In genomic region chr2:226738821-226739507, GRCh38 we compare ENCODE assay signal across 16 cellular contexts.
A peak's percentile ranks its signal among the peaks of the same experiment; 100 is the strongest.
DNase-seq lines count a peak whose midpoint lies in the region; ATAC-seq, FAIRE-seq and TF ChIP-seq lines count a peak whose summit lies in the region.
"Had no signal": no experiment of that assay in that cellular context is flagged by ENCODE, and none has a peak within 500 bp of the region (broad histone marks: within the 10 kb centered on the region; RNA-seq: fewer than 3 reads in every experiment).

No MANE protein-coding gene starts in this region.

- ATAC-seq in right lobe of liver: peak; percentile 46 to 86 (median 69)
- no peak for ATAC-seq in GM21529 (IDR thresholded peaks at IDR 0.05; ENCODE audit: unreplicated experiment)

- H4K91ac ChIP-seq in H1 (replicated peaks; ENCODE audit: insufficient read length, low read length): no peak overlapping the region

- H2AK5ac ChIP-seq in H1 (ENCODE audit: low read depth, low read length): no peak overlapping the region; the same call in 1 of the 2 replicates

- H3K27ac ChIP-seq in H1 (ENCODE audit: low read depth, low read length) (no peak overlapping the region), right lobe of liver (peak overlapping the region; percentile 84 to 93 (median 92)), transverse colon (peak overlapping the region; percentile 49 to 59 (median 56))
- H3K27ac ChIP-seq: suprapubic skin had no signal

- H2AFZ ChIP-seq in H1 (ENCODE audit: low read length): no peak overlapping the region

- H3K4ac ChIP-seq in H1 (replicated peaks; ENCODE audit: insufficient read length, low read depth, low read length): no peak overlapping the region

- TF ChIP-seq RAD21 in H1 (IDR thresholded peaks at IDR 0.05 in 1 of 2, conservative IDR thresholded peaks at IDR 0.05 in 1 of 2; ENCODE audit: low read depth in 2 of 2, low read length in 2 of 2): no peak

- no peak overlapping the region for H3K56ac ChIP-seq in H1 (replicated peaks; ENCODE audit: insufficient read length, low read depth, low read length)

- TF ChIP-seq CTCF in H1 (IDR thresholded peaks at IDR 0.05; ENCODE audit: control extremely low read depth in 1 of 3, insufficient read depth in 1 of 3, low read depth in 1 of 3, low read length in 3 of 3): no peak
- TF ChIP-seq CTCF in right lobe of liver (IDR thresholded peaks at IDR 0.05): no peak
- no peak for TF ChIP-seq CTCF in transverse colon (IDR thresholded peaks at IDR 0.05)

- in situ Hi-C loops in transverse colon (cut with MboI; ENCODE audit: low pct_ligation_motif_present in 1 of 4, low pct_unique_long_range_greater_than_20kb in 1 of 4, low sequenced_read_pairs in 3 of 4): no loop called here

- no peak overlapping the region for H2BK15ac ChIP-seq in H1 (ENCODE audit: low read length)

- H2BK5ac ChIP-seq in H1 (ENCODE audit: low read depth, low read length): no peak overlapping the region

- H2BK12ac ChIP-seq in H1 (ENCODE audit: low read depth, low read length): no peak overlapping the region

- no peak overlapping the region for H3K4me2 ChIP-seq in H1 (ENCODE audit: insufficient read depth in 1 of 2, low read depth in 2 of 2, low read length in 2 of 2)
- H3K4me2 ChIP-seq: smooth muscle cell had no signal

- H3K36me3 ChIP-seq in H1 (ENCODE audit: control insufficient read depth in 2 of 4, insufficient read depth in 4 of 4, low read length in 3 of 4) (no peaks in the 10 kb centered on the region; a peak in 1 of 8 replicates), right lobe of liver (no peaks in the 10 kb centered on the region), transverse colon (no peaks in the 10 kb centered on the region)
- H3K36me3 ChIP-seq: suprapubic skin had no signal

- H3K27me3 ChIP-seq in H1 (replicated peaks in 1 of 4; ENCODE audit: control insufficient read depth in 3 of 4, extremely low read depth in 1 of 4, insufficient read depth in 3 of 4, low read length in 3 of 4) (no peaks in the 10 kb centered on the region), right lobe of liver (no peaks in the 10 kb centered on the region), transverse colon (no peaks in the 10 kb centered on the region)
- H3K27me3 ChIP-seq: suprapubic skin had no signal

- POLR2A ChIA-PET in H1 (lab: Charles Lee; ENCODE audit: partially characterized antibody): no interaction called here

- H4K8ac ChIP-seq in H1 (ENCODE audit: extremely low read depth, insufficient read depth, low read length): no peak overlapping the region

- 81% methylated on average over 6 of the region's 6 CpGs; no CpG with 5 or more reads in 1 of the 2 experiments for WGBS in H1 (ENCODE audit: extremely low coverage in 1 of 2, insufficient coverage in 1 of 2, insufficient read length in 1 of 2, insufficient replicate concordance in 2 of 2, low coverage in 1 of 2, low lambda C conversion rate in 2 of 2, missing lambda C conversion rate in 1 of 2), 2 experiments
- 18% methylated on average over 6 of the region's 6 CpGs for WGBS in right lobe of liver (ENCODE audit: insufficient coverage, low coverage, low lambda C conversion rate, missing lambda C conversion rate)
- 47 to 53% methylated on average over 6 of the region's 6 CpGs for WGBS in transverse colon (ENCODE audit: low coverage in 1 of 2), 2 donors

- no peak for TF ChIP-seq POLR2A in H1 (IDR thresholded peaks at IDR 0.05; ENCODE audit: control extremely low read depth in 1 of 2, low read depth in 2 of 2, low read length in 2 of 2)
- no peak for TF ChIP-seq POLR2A in right lobe of liver (IDR thresholded peaks at IDR 0.05)
- TF ChIP-seq POLR2A in transverse colon (IDR thresholded peaks at IDR 0.05): no peak

- peaks cover 0 to 3% of the 10 kb centered on the region in 2 experiments for H4K20me1 ChIP-seq in H1 (replicated peaks in 1 of 2; ENCODE audit: control insufficient read depth in 1 of 2, insufficient read depth in 2 of 2, low read length in 2 of 2)

- H3K79me2 ChIP-seq in H1 (ENCODE audit: control insufficient read depth in 1 of 2, insufficient read depth in 2 of 2, low read length in 2 of 2): peaks cover 0 to 10% of the 10 kb centered on the region in 2 experiments; a peak in 3 of 4 replicates

- no peak overlapping the region for H3K18ac ChIP-seq in H1 (ENCODE audit: extremely low read depth, low read length)

- TF ChIP-seq EP300 in H1 (IDR thresholded peaks at IDR 0.05; ENCODE audit: borderline replicate concordance in 1 of 2, low read depth in 2 of 2, low read length in 2 of 2) (no peak), transverse colon (IDR thresholded peaks at IDR 0.05; ENCODE audit: low read depth) (peak; percentile 45)

- intact Hi-C loops in right lobe of liver (cut with DNase I): loop anchor here in 1 of 2 donors (10.0 kb wide), 1 partner anchor 56 kb away; the partner anchor contains the start of gene IRS1
- intact Hi-C loops in transverse colon (cut with DNase I; ENCODE audit: low total_unique reads): no loop called here

- H3K9ac ChIP-seq in H1 (replicated peaks in 1 of 4; ENCODE audit: extremely low read depth in 1 of 4, low read depth in 3 of 4, low read length in 3 of 4): no peak overlapping the region

- DNase-seq in NCI-H2171 treated with DMSO at 0.1 percent for 48 hours (lab: John Stamatoyannopoulos, UW): peak; percentile 46
- no peak for DNase-seq in NCI-H2171 (lab: John Stamatoyannopoulos, UW)
- DNase-seq in H1 (ENCODE audit: low read depth in 1 of 2, low spot score in 2 of 2): no peak
- DNase-seq in right lobe of liver: no peak
- no peak for DNase-seq in transverse colon
- DNase-seq in stimulated activated CD4-positive, alpha-beta T cell treated with anti-CD3 and anti-CD28 coated beads, Interleukin-4, amount 100 ng/mL, for 4 hours: no peak
- no peak for DNase-seq in NCI-H128 (lab: John Stamatoyannopoulos, UW; ENCODE audit: unreplicated experiment)
- DNase-seq: 8988T; activated CD4-positive, alpha-beta T cell treated with anti-CD3 and anti-CD28 coated beads, Interleukin-2, amount 10 ng/mL, durations not matched to agents 7 days and 5 days; amygdala; dermis blood vessel endothelial cell; NCI-H526 treated with DMSO at 0.1 percent for 48 hours; T-helper 9 cell had no signal

- H3K4me1 ChIP-seq in H1 (replicated peaks in 1 of 4; ENCODE audit: control insufficient read depth in 3 of 4, insufficient read depth in 4 of 4, low read length in 3 of 4): peaks cover 0 to 9% (median 5%) of the 10 kb centered on the region in 4 experiments; a peak in 4 of 7 replicates
- peaks cover 0 to 63% (median 29%) of the 10 kb centered on the region in 4 donors for H3K4me1 ChIP-seq in right lobe of liver
- peaks cover 9 to 49% (median 23%) of the 10 kb centered on the region in 4 donors for H3K4me1 ChIP-seq in transverse colon

- H3K79me1 ChIP-seq in H1 (ENCODE audit: low read depth, low read length): no peaks in the 10 kb centered on the region

- H3K9me3 ChIP-seq in H1 (ENCODE audit: insufficient read depth in 2 of 2, low read depth in 1 of 2, low read length in 1 of 2) (no peaks in the 10 kb centered on the region), right lobe of liver (no peaks in the 10 kb centered on the region), transverse colon (no peaks in the 10 kb centered on the region)
- H3K9me3 ChIP-seq: suprapubic skin had no signal

- CTCF ChIA-PET in H1 (lab: Charles Lee; ENCODE audit: partially characterized antibody): interaction anchor here (0.7 to 1.4 kb wide), 4 partner anchors 11 to 850 kb away, joined by 3 to 5 read pairs (median 3); no protein-coding TSS in a partner anchor

- no peak overlapping the region for H3K23ac ChIP-seq in H1 (ENCODE audit: insufficient read length)

- H4K5ac ChIP-seq in H1 (ENCODE audit: insufficient read length, low read depth, low read length): no peak overlapping the region

- H2BK120ac ChIP-seq in H1 (replicated peaks; ENCODE audit: low read depth, low read length): no peak overlapping the region

- no peak overlapping the region for H3K14ac ChIP-seq in H1 (ENCODE audit: insufficient read length)

- no peak overlapping the region for H2BK20ac ChIP-seq in H1 (ENCODE audit: low read length)

- FAIRE-seq in H1 (lab: Jason Lieb, UNC): no peak

- H3K4me3 ChIP-seq in H1 (ENCODE audit: extremely low read depth in 1 of 4, insufficient read depth in 2 of 4, low read depth in 3 of 4, low read length in 4 of 4) (no peak overlapping the region), right lobe of liver (no peak overlapping the region), transverse colon (no peak overlapping the region)
- H3K4me3 ChIP-seq: smooth muscle cell, suprapubic skin had no signal

- no peaks in the 10 kb centered on the region; the same call in 1 of the 2 replicates for H3K23me2 ChIP-seq in H1 (ENCODE audit: low read depth, low read length)

TF ChIP-seq in H1, 55 proteins besides CTCF, POLR2A, EP300 and RAD21:
- TF ChIP-seq TEAD4 (IDR thresholded peaks at IDR 0.05; ENCODE audit: low read depth, low read length): 0 out of 2 replicates have a peak, but pooled peaks have one; percentile 65
- TF ChIP-seq YY1 (IDR thresholded peaks at IDR 0.05; ENCODE audit: low read depth, low read length): no peak
- no peak for TF ChIP-seq CTBP2 (IDR thresholded peaks at IDR 0.05; ENCODE audit: borderline replicate concordance, insufficient read depth, insufficient read length, low read length)
- no peak for TF ChIP-seq CHD2 (IDR thresholded peaks at IDR 0.05; ENCODE audit: low read length)
TF ChIP-seq in H1: peak in this region for 1.
